Comparison of ENCODE assay signal across 18 cellular contexts in genomic region chr17:918102-918740, GRCh38.
DNase-seq lines count a peak whose midpoint lies in the region; ATAC-seq and TF ChIP-seq lines count a peak whose summit lies in the region.
"Had no signal": no experiment of that assay in that cellular context is flagged by ENCODE, and none has a peak within 500 bp of the region (broad histone marks: within the 10 kb centered on the region; RNA-seq: fewer than 3 reads in every experiment).

No MANE protein-coding gene starts in this region.

- no peak overlapping the region for H3K4me3 Mint-ChIP-seq in neural progenitor cell
- H3K4me3 Mint-ChIP-seq: effector memory CD8-positive, alpha-beta T cell had no signal

- H3K27me3 ChIP-seq in cardiac muscle cell (no peaks in the 10 kb centered on the region), gastroesophageal sphincter (no peaks in the 10 kb centered on the region), neural progenitor cell (no peaks in the 10 kb centered on the region), vagina (no peaks in the 10 kb centered on the region)
- H3K27me3 ChIP-seq: brain microvascular endothelial cell had no signal

- H2AFZ ChIP-seq in neural progenitor cell (replicated peaks), result no peak overlapping the region

- peaks cover 65% of the 10 kb centered on the region for H3K36me3 Mint-ChIP-seq in neural progenitor cell

- intact Hi-C loops in Right ventricle myocardium superior (cut with DNase I), result no loop called here
- intact Hi-C loops in vagina (cut with DNase I), result no loop called here

- peaks cover 23% of the 10 kb centered on the region for H3K4me1 ChIP-seq in cardiac muscle cell (ENCODE audit: low read depth)
- peaks cover 0 to 66% (median 0%) of the 10 kb centered on the region in 3 donors for H3K4me1 ChIP-seq in gastroesophageal sphincter
- H3K4me1 ChIP-seq in neural progenitor cell, result peaks cover 26% of the 10 kb centered on the region
- peaks cover 62% of the 10 kb centered on the region for H3K4me1 ChIP-seq in vagina

- H3K27ac ChIP-seq in cardiac muscle cell (peak overlapping the region; percentile 51), gastroesophageal sphincter (peak overlapping the region in 3 of 4 donors; percentile 25 to 78 (median 41)), neural progenitor cell (no peak overlapping the region), vagina (peak overlapping the region; percentile 83)
- H3K27ac ChIP-seq: brain microvascular endothelial cell, KMS-11 had no signal

- ATAC-seq in Right ventricle myocardium superior (ENCODE audit: poor library complexity) (no peak), gastroesophageal sphincter (no peak)
- ATAC-seq: effector memory CD8-positive, alpha-beta T cell; stimulated activated naive CD8-positive, alpha-beta T cell treated with anti-CD3 and anti-CD28 coated beads, Interleukin-15, Interleukin-2, amounts not matched to agents 100 U/mL and 50 U/mL, for 24 hours had no signal

- peaks cover 20% of the 10 kb centered on the region for H3K27me3 Mint-ChIP-seq in neural progenitor cell (ENCODE audit: insufficient read depth, low read depth)

- H3K36me3 ChIP-seq in cardiac muscle cell (peaks cover 3% of the 10 kb centered on the region), gastroesophageal sphincter (peaks cover 0 to 7% of the 10 kb centered on the region in 2 donors), neural progenitor cell (no peaks in the 10 kb centered on the region), vagina (no peaks in the 10 kb centered on the region)
- H3K36me3 ChIP-seq: brain microvascular endothelial cell had no signal

- TF ChIP-seq POLR2A in gastroesophageal sphincter (IDR thresholded peaks at IDR 0.05) (no peak), vagina (IDR thresholded peaks at IDR 0.05) (no peak)

- H3K79me2 ChIP-seq in neural progenitor cell (ENCODE audit: low read depth), result peaks cover 68% of the 10 kb centered on the region

- no peak overlapping the region for H3K4me3 ChIP-seq in cardiac muscle cell
- H3K4me3 ChIP-seq in gastroesophageal sphincter, result no peak overlapping the region
- H3K4me3 ChIP-seq in neural progenitor cell, result no peak overlapping the region
- peak overlapping the region; percentile 2 to 29 for H3K4me3 ChIP-seq in vagina

- H4K20me1 ChIP-seq in neural progenitor cell (ENCODE audit: low read depth), result peaks cover 5% of the 10 kb centered on the region

- peaks cover 60% of the 10 kb centered on the region for H3K9me3 Mint-ChIP-seq in neural progenitor cell
- H3K9me3 Mint-ChIP-seq: effector memory CD8-positive, alpha-beta T cell had no signal

- H3K4me2 ChIP-seq in neural progenitor cell, result no peak overlapping the region
- H3K4me2 ChIP-seq: KMS-11 had no signal

- peak overlapping the region; percentile 89 for H3K27ac Mint-ChIP-seq in neural progenitor cell
- H3K27ac Mint-ChIP-seq: effector memory CD8-positive, alpha-beta T cell had no signal

- no peaks in the 10 kb centered on the region for H3K9me3 ChIP-seq in cardiac muscle cell (ENCODE audit: low read depth)
- H3K9me3 ChIP-seq in gastroesophageal sphincter, result no peaks in the 10 kb centered on the region
- no peaks in the 10 kb centered on the region for H3K9me3 ChIP-seq in neural progenitor cell (ENCODE audit: low read depth)
- H3K9me3 ChIP-seq in vagina, result no peaks in the 10 kb centered on the region

- TF ChIP-seq EP300 in gastroesophageal sphincter (IDR thresholded peaks at IDR 0.05), result no peak

- peaks cover 21% of the 10 kb centered on the region for H3K4me1 Mint-ChIP-seq in neural progenitor cell

- H3K9ac ChIP-seq in neural progenitor cell, result no peak overlapping the region
- H3K9ac ChIP-seq: KMS-11 had no signal

- 48 to 88% methylated on average over 12 to 20 of the region's 26 CpGs for WGBS in gastroesophageal sphincter (ENCODE audit: low coverage in 1 of 2), 2 donors

- in situ Hi-C loops in GM13977 (cut with MboI; ENCODE audit: low pct_unique_long_range_greater_than_20kb, low sequenced_read_pairs, unreplicated experiment), result no loop called here

- TF ChIP-seq CTCF in cardiac muscle cell (IDR thresholded peaks at IDR 0.05; ENCODE audit: low read depth, low read length), result no peak
- no peak for TF ChIP-seq CTCF in gastroesophageal sphincter (IDR thresholded peaks at IDR 0.05)
- no peak for TF ChIP-seq CTCF in neural progenitor cell (IDR thresholded peaks at IDR 0.05)
- no peak for TF ChIP-seq CTCF in vagina (IDR thresholded peaks at IDR 0.05)
- no peak for TF ChIP-seq CTCF in GM13977 (IDR thresholded peaks at IDR 0.05; ENCODE audit: extremely low read depth, insufficient read depth, missing control alignments)

- DNase-seq in cardiac muscle cell (ENCODE audit: low read depth in 1 of 2, low spot score in 1 of 2) (no peak), Right ventricle myocardium superior (no peak), neural progenitor cell (ENCODE audit: low spot score) (no peak), vagina (ENCODE audit: extremely low spot score in 2 of 2) (no peak), Ammon's horn (ENCODE audit: low spot score) (no peak), GM13977 (ENCODE audit: low spot score) (no peak), SW 1271 (lab: John Stamatoyannopoulos, UW) (no peak)
- DNase-seq: 8988T; activated CD4-positive, alpha-beta T cell treated with anti-CD3 and anti-CD28 coated beads, Interleukin-2, amount 50 U/mL, for 48 hours; activated gamma-delta T cell treated with Interleukin-2 at 50 U/mL for 16 hours; brain microvascular endothelial cell; effector memory CD8-positive, alpha-beta T cell; hippocampal formation; NCI-H146; NCI-H526 treated with DMSO at 0.1 percent for 48 hours; stimulated activated naive CD8-positive, alpha-beta T cell treated with anti-CD3 and anti-CD28 coated beads, Interleukin-15, Interleukin-2, amounts not matched to agents 100 U/mL and 50 U/mL, for 24 hours had no signal

- H3F3A ChIP-seq in neural progenitor cell (ENCODE audit: low read depth), result peaks cover 25% of the 10 kb centered on the region

Comparison
In these comparisons a context has a peak if more than half of its experiments do, and no peak if none do; other contexts are left out.
1. H3K4me3 ChIP-seq: peak in vagina (2 of 2); none in cardiac muscle cell (single experiment), gastroesophageal sphincter (0 of 2) and neural progenitor cell (single experiment).